Comparison of ENCODE assay signal across 22 cellular contexts in the genomic region with DNA sequence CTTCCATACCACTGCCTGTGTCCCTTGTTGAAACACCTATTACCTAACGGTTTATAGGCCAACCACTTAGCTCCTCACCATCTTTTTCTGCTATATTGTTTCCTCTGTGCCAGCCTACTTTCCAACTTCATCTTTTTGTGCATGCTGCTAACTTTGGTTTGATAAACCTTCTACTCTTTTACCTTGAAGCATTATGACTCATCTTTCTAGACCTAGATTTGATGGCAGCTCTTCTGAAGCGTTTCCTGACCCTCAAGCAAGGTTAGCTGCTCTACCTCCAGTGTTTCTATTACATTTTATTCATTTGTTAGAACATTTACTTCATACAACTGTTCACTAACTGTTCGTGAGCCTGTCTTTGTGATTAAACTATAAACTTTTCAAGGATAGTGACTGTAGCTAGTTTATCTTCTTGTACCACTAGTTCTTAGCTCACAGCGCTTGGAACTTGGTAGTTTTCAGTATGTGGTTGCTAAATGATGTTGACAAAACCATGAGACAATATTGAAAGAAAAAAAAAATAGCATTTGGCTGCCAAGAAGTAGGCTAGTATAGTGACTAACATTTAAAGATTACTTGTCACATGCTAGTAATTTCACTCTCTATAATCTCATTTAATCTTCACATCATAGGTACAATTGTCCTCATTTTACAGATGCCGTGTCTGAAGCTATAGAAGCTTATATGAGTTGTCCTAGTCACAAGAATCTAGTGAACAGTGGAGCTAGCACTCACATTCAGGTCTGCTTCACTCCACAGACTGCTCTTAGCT.
DNase-seq lines count a peak whose midpoint lies in the region; ATAC-seq, FAIRE-seq and TF ChIP-seq lines count a peak whose summit lies in the region.
"Had no signal": no experiment of that assay in that cellular context is flagged by ENCODE, and none has a peak within 500 bp of the region (broad histone marks: within the 10 kb centered on the region; RNA-seq: fewer than 3 reads in every experiment).

No MANE protein-coding gene starts in this region.

- intact Hi-C loops in pancreas (cut with DNase I) = no loop called here

- H3K36me3 Mint-ChIP-seq in activated CD4-positive, alpha-beta T cell treated with anti-CD3 and anti-CD28 coated beads, Interleukin-2, amount 10 ng/mL, durations not matched to agents 7 days and 5 days (ENCODE audit: low read depth) = peaks cover 28% of the 10 kb centered on the region
- H3K36me3 Mint-ChIP-seq in T-helper 1 cell treated with Interleukin-12 subunit alpha and Interleukin-12 subunit beta and Interleukin-4 antibody, amounts not matched to agents 30 μg/mL and 1 μg/mL, for 36 hours (ENCODE audit: low read depth) = peaks cover 35% of the 10 kb centered on the region
- H3K36me3 Mint-ChIP-seq in central memory CD8-positive, alpha-beta T cell (ENCODE audit: insufficient read depth) = peaks cover 56% of the 10 kb centered on the region
- H3K36me3 Mint-ChIP-seq in glutamatergic neuron (ENCODE audit: unreplicated experiment) = no peaks in the 10 kb centered on the region

- peak overlapping the region; percentile 21 for H3K27ac Mint-ChIP-seq in activated CD4-positive, alpha-beta T cell treated with anti-CD3 and anti-CD28 coated beads, Interleukin-2, amount 10 ng/mL, durations not matched to agents 7 days and 5 days
- peak overlapping the region; percentile 51 for H3K27ac Mint-ChIP-seq in T-helper 1 cell treated with Interleukin-12 subunit alpha and Interleukin-12 subunit beta and Interleukin-4 antibody, amounts not matched to agents 30 μg/mL and 1 μg/mL, for 36 hours
- peak overlapping the region; percentile 19 for H3K27ac Mint-ChIP-seq in central memory CD8-positive, alpha-beta T cell (ENCODE audit: low read depth)
- no peak overlapping the region for H3K27ac Mint-ChIP-seq in glutamatergic neuron (ENCODE audit: unreplicated experiment)
- H3K27ac Mint-ChIP-seq: activated naive CD8-positive, alpha-beta T cell had no signal

- no peak overlapping the region for H3K27ac ChIP-seq in pancreas
- H3K27ac ChIP-seq: ascending aorta, hepatocyte, HL-60 had no signal

- ATAC-seq in central memory CD8-positive, alpha-beta T cell (replicated peaks; ENCODE audit: extremely low read depth, poor library complexity, severe bottlenecking) = no peak
- peak in 3 of 4 donors; percentile 20 to 52 (median 49) for ATAC-seq in pancreas
- ATAC-seq: GM12878, left lobe of liver had no signal

- 56 to 61% methylated on average over 5 of the region's 5 CpGs for WGBS in pancreas, 2 donors

- no peaks in the 10 kb centered on the region for H3K9me3 Mint-ChIP-seq in activated CD4-positive, alpha-beta T cell treated with anti-CD3 and anti-CD28 coated beads, Interleukin-2, amount 10 ng/mL, durations not matched to agents 7 days and 5 days
- H3K9me3 Mint-ChIP-seq in T-helper 1 cell treated with Interleukin-12 subunit alpha and Interleukin-12 subunit beta and Interleukin-4 antibody, amounts not matched to agents 30 μg/mL and 1 μg/mL, for 36 hours = no peaks in the 10 kb centered on the region
- no peaks in the 10 kb centered on the region for H3K9me3 Mint-ChIP-seq in central memory CD8-positive, alpha-beta T cell
- H3K9me3 Mint-ChIP-seq in glutamatergic neuron (ENCODE audit: unreplicated experiment) = no peaks in the 10 kb centered on the region

- in situ Hi-C loops in ACHN (cut with HindIII; ENCODE audit: low pct_ligation_motif_present, low pct_unique_long_range_greater_than_20kb, low sequenced_read_pairs) = no loop called here

- H3K4me1 Mint-ChIP-seq in activated CD4-positive, alpha-beta T cell treated with anti-CD3 and anti-CD28 coated beads, Interleukin-2, amount 10 ng/mL, durations not matched to agents 7 days and 5 days = peaks cover 8% of the 10 kb centered on the region
- peaks cover 9% of the 10 kb centered on the region for H3K4me1 Mint-ChIP-seq in T-helper 1 cell treated with Interleukin-12 subunit alpha and Interleukin-12 subunit beta and Interleukin-4 antibody, amounts not matched to agents 30 μg/mL and 1 μg/mL, for 36 hours (ENCODE audit: low read depth)
- H3K4me1 Mint-ChIP-seq in central memory CD8-positive, alpha-beta T cell = no peaks in the 10 kb centered on the region
- no peaks in the 10 kb centered on the region for H3K4me1 Mint-ChIP-seq in glutamatergic neuron (ENCODE audit: low read depth, unreplicated experiment)

- H3K27me3 Mint-ChIP-seq in activated CD4-positive, alpha-beta T cell treated with anti-CD3 and anti-CD28 coated beads, Interleukin-2, amount 10 ng/mL, durations not matched to agents 7 days and 5 days = no peaks in the 10 kb centered on the region
- no peaks in the 10 kb centered on the region for H3K27me3 Mint-ChIP-seq in T-helper 1 cell treated with Interleukin-12 subunit alpha and Interleukin-12 subunit beta and Interleukin-4 antibody, amounts not matched to agents 30 μg/mL and 1 μg/mL, for 36 hours (ENCODE audit: low read depth)
- no peaks in the 10 kb centered on the region for H3K27me3 Mint-ChIP-seq in central memory CD8-positive, alpha-beta T cell
- H3K27me3 Mint-ChIP-seq in glutamatergic neuron (ENCODE audit: unreplicated experiment) = no peaks in the 10 kb centered on the region
- H3K27me3 Mint-ChIP-seq: activated naive CD8-positive, alpha-beta T cell had no signal

- no peak for TF ChIP-seq CTCF in pancreas (IDR thresholded peaks at IDR 0.05)
- TF ChIP-seq CTCF in glutamatergic neuron (IDR thresholded peaks at IDR 0.05; ENCODE audit: partially characterized antibody, unreplicated experiment) = no peak

- peaks cover 0 to 6% (median 0%) of the 10 kb centered on the region in 3 donors for H3K36me3 ChIP-seq in pancreas

- POLR2A ChIA-PET in activated CD4-positive, alpha-beta T cell treated with anti-CD3 and anti-CD28 coated beads, Interleukin-2, amount 10 ng/mL, durations not matched to agents 7 days and 5 days (lab: Charles Lee) = interaction anchor here (1.0 kb wide), 1 partner anchor 17 kb away, joined by 3 read pairs; no protein-coding TSS in a partner anchor

- no peaks in the 10 kb centered on the region for H3K4me1 ChIP-seq in pancreas
- H3K4me1 ChIP-seq: ascending aorta had no signal

- no peak for DNase-seq in activated CD4-positive, alpha-beta T cell treated with anti-CD3 and anti-CD28 coated beads, Interleukin-2, amount 10 ng/mL, durations not matched to agents 7 days and 5 days
- DNase-seq in activated CD4-positive, alpha-beta T cell treated with anti-CD3 and anti-CD28 coated beads for 4 hours = no peak
- DNase-seq in central memory CD8-positive, alpha-beta T cell (ENCODE audit: low spot score in 2 of 2) = no peak
- no peak for DNase-seq in pancreas
- no peak for DNase-seq in ACHN
- no peak for DNase-seq in D341Med (ENCODE audit: low spot score)
- no peak for DNase-seq in glutamatergic neuron
- DNase-seq: H7; Kasumi-1; mesendoderm; NCI-H524; NK-92 treated with Interleukin-12 subunit alpha and Interleukin-12 subunit beta, amount 100 ng/mL, for 24 hours; SHP77; small intestine; stimulated activated CD4-positive, alpha-beta T cell treated with anti-CD3 and anti-CD28 coated beads, Interleukin-2, amount 100 ng/mL, for 24 hours had no signal

- CTCF ChIA-PET in activated CD4-positive, alpha-beta T cell treated with anti-CD3 and anti-CD28 coated beads, Interleukin-2, amount 10 ng/mL, durations not matched to agents 7 days and 5 days (lab: Charles Lee) = interaction anchor here (0.8 to 2.1 kb wide), 5 partner anchors 11 to 67 kb away, joined by 3 to 11 read pairs (median 4); no protein-coding TSS in a partner anchor

- no peaks in the 10 kb centered on the region for H3K9me3 ChIP-seq in pancreas
- H3K9me3 ChIP-seq: ascending aorta had no signal

- H3K27me3 ChIP-seq in pancreas = no peaks in the 10 kb centered on the region
- H3K27me3 ChIP-seq: ascending aorta, hepatocyte had no signal

- H3K4me3 Mint-ChIP-seq in activated CD4-positive, alpha-beta T cell treated with anti-CD3 and anti-CD28 coated beads, Interleukin-2, amount 10 ng/mL, durations not matched to agents 7 days and 5 days = no peak overlapping the region
- no peak overlapping the region for H3K4me3 Mint-ChIP-seq in T-helper 1 cell treated with Interleukin-12 subunit alpha and Interleukin-12 subunit beta and Interleukin-4 antibody, amounts not matched to agents 30 μg/mL and 1 μg/mL, for 36 hours
- no peak overlapping the region for H3K4me3 Mint-ChIP-seq in central memory CD8-positive, alpha-beta T cell
- H3K4me3 Mint-ChIP-seq in glutamatergic neuron (ENCODE audit: unreplicated experiment) = no peak overlapping the region
- H3K4me3 Mint-ChIP-seq: activated naive CD8-positive, alpha-beta T cell had no signal

- no peak overlapping the region for H3K4me3 ChIP-seq in pancreas
- H3K4me3 ChIP-seq: ascending aorta, GM12878, hepatocyte had no signal

- FAIRE-seq in pancreas (lab: Jason Lieb, UNC) = no peak
- FAIRE-seq: GM12878, small intestine had no signal
